9 cellular contexts compared by ENCODE assay signal in the genomic region with DNA sequence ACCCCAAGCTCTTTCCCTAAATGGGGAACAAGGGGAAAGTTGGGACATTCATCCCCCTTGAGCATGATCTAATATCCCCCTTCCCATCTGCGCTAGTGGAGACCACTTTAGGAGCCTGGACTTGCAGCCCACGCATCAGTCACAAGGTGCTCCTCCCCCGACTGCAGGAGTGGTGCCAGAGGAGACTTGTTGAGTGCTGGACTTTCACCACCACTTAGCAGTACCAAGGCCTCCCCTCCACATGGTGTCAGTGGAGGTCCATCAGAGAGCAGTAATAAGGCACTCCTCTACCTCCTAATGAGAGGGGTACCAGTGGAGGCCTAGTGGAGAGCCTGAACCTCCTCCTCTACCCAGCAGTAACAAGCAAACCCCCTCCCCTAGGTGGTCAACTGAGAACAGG. TPM values are rescaled to one million over a fixed set of nuclear protein-coding genes. Genes with fewer than 3 reads are reported as not detected.
A peak's percentile ranks its signal among the peaks of the same experiment; 100 is the strongest.
DNase-seq lines count a peak whose midpoint lies in the region; ATAC-seq and TF ChIP-seq lines count a peak whose summit lies in the region.
"Had no signal": no experiment of that assay in that cellular context is flagged by ENCODE, and none has a peak within 500 bp of the region (broad histone marks: within the 10 kb centered on the region; RNA-seq: fewer than 3 reads in every experiment).

No MANE protein-coding gene starts in this region.

- no peak for TF ChIP-seq POLR2A in right lobe of liver (IDR thresholded peaks at IDR 0.05)
- no peak for TF ChIP-seq POLR2A in sigmoid colon (IDR thresholded peaks at IDR 0.05)

- H3K27ac ChIP-seq in right lobe of liver (no peak overlapping the region), sigmoid colon (no peak overlapping the region)
- H3K27ac ChIP-seq: VCaP had no signal

- no peaks in the 10 kb centered on the region for H3K27me3 ChIP-seq in right lobe of liver
- no peaks in the 10 kb centered on the region for H3K27me3 ChIP-seq in sigmoid colon

- H3K4me3 ChIP-seq in right lobe of liver (no peak overlapping the region), sigmoid colon (no peak overlapping the region)

- TF ChIP-seq CTCF in right lobe of liver (IDR thresholded peaks at IDR 0.05) (peak; percentile 33 to 62 (median 46)), sigmoid colon (IDR thresholded peaks at IDR 0.05) (no peak)

- H3K9me3 Mint-ChIP-seq in activated CD4-positive, alpha-beta T cell treated with anti-CD3 and anti-CD28 coated beads, Interleukin-2, amount 10 ng/mL, durations not matched to agents 24 days and 14 days, result no peaks in the 10 kb centered on the region

- no peak overlapping the region for H3K27ac Mint-ChIP-seq in activated CD4-positive, alpha-beta T cell treated with anti-CD3 and anti-CD28 coated beads, Interleukin-2, amount 10 ng/mL, durations not matched to agents 24 days and 14 days

- H3K4me1 Mint-ChIP-seq in activated CD4-positive, alpha-beta T cell treated with anti-CD3 and anti-CD28 coated beads, Interleukin-2, amount 10 ng/mL, durations not matched to agents 24 days and 14 days, result no peaks in the 10 kb centered on the region

- H3K36me3 ChIP-seq in right lobe of liver, result no peaks in the 10 kb centered on the region
- H3K36me3 ChIP-seq in sigmoid colon, result peaks cover 0 to 7% (median 0%) of the 10 kb centered on the region in 4 donors

- ATAC-seq in HG03095 (IDR thresholded peaks at IDR 0.05; ENCODE audit: unreplicated experiment) (peak; percentile 82), right lobe of liver (peak; percentile 93 to 99 (median 95)), HG03457 (IDR thresholded peaks at IDR 0.05; ENCODE audit: unreplicated experiment) (no peak)

- DNase-seq in activated T-cell treated with anti-CD3 and anti-CD28 coated beads, Interleukin-2, amount 50 U/mL, for 1 hour, result peak; percentile 24
- DNase-seq in activated T-cell treated with anti-CD3 and anti-CD28 coated beads for 4 hours, result no peak
- peak; percentile 74 for DNase-seq in activated CD4-positive, alpha-beta T cell treated with anti-CD3 and anti-CD28 coated beads, Interleukin-2, amount 10 ng/mL, durations not matched to agents 24 days and 14 days
- DNase-seq in right lobe of liver, result peak; percentile 42 to 61 (median 59)
- DNase-seq in sigmoid colon, result no peak
- DNase-seq in NCI-H1436 treated with DMSO at 0.1 percent for 48 hours (lab: John Stamatoyannopoulos, UW), result no peak

- 24% methylated on average over 3 of the region's 3 CpGs for WGBS in right lobe of liver (ENCODE audit: insufficient coverage, low coverage, low lambda C conversion rate, missing lambda C conversion rate)
- 92 to 95% methylated on average over 3 of the region's 3 CpGs for WGBS in sigmoid colon, 2 donors

- H3K36me3 Mint-ChIP-seq in activated CD4-positive, alpha-beta T cell treated with anti-CD3 and anti-CD28 coated beads, Interleukin-2, amount 10 ng/mL, durations not matched to agents 24 days and 14 days (ENCODE audit: low read depth), result no peaks in the 10 kb centered on the region

- intact Hi-C loops in activated CD4-positive, alpha-beta T cell treated with anti-CD3 and anti-CD28 coated beads, Interleukin-2, amount 10 ng/mL, durations not matched to agents 24 days and 14 days (cut with micrococcal nuclease), result loop anchor here (1.0 kb wide), 1 partner anchor 186 kb away; no protein-coding TSS in a partner anchor
- intact Hi-C loops in right lobe of liver (cut with DNase I), result no loop called here
- intact Hi-C loops in sigmoid colon (cut with DNase I), result no loop called here

- H3K4me3 Mint-ChIP-seq in activated CD4-positive, alpha-beta T cell treated with anti-CD3 and anti-CD28 coated beads, Interleukin-2, amount 10 ng/mL, durations not matched to agents 24 days and 14 days, result no peak overlapping the region

- H3K9me3 ChIP-seq in right lobe of liver, result no peaks in the 10 kb centered on the region
- H3K9me3 ChIP-seq in sigmoid colon, result no peaks in the 10 kb centered on the region

- no peaks in the 10 kb centered on the region for H3K27me3 Mint-ChIP-seq in activated CD4-positive, alpha-beta T cell treated with anti-CD3 and anti-CD28 coated beads, Interleukin-2, amount 10 ng/mL, durations not matched to agents 24 days and 14 days

- H3K4me1 ChIP-seq in right lobe of liver (no peaks in the 10 kb centered on the region), sigmoid colon (no peaks in the 10 kb centered on the region)

- no peak for TF ChIP-seq EP300 in sigmoid colon (IDR thresholded peaks at IDR 0.05)

RNA-seq across cellular contexts. Expression of gene CAB39L, which starts 22.5 kb away (rescaled TPM):
- 5.7 and 6.8 TPM in 2 replicates for total RNA-seq in activated CD4-positive, alpha-beta T cell treated with anti-CD3 and anti-CD28 coated beads, Interleukin-2, amount 10 ng/mL, durations not matched to agents 24 days and 14 days
- 1 to 10 TPM; 1.9 to 4.1 (median 2.8) TPM for total RNA-seq in right lobe of liver
- total RNA-seq in sigmoid colon, result 100 to 1,000 TPM; 121 to 180 (median 150) TPM
- polyA plus RNA-seq in sigmoid colon, result 10 to 100 TPM in 1 of 3 donors, 1 to 10 TPM in 2; 5.5 to 15.6 (median 7.2) TPM

RNA-seq across cellular contexts. Expression of gene SETDB2, which starts 22.7 kb away (rescaled TPM):
- total RNA-seq in activated CD4-positive, alpha-beta T cell treated with anti-CD3 and anti-CD28 coated beads, Interleukin-2, amount 10 ng/mL, durations not matched to agents 24 days and 14 days, result 13.4 and 14.5 TPM in 2 replicates
- total RNA-seq in right lobe of liver (1 to 10 TPM; 3.7 to 6.7 (median 4.6) TPM), sigmoid colon (10 to 100 TPM in 3 of 4 donors, 1 to 10 TPM in 1; 7.5 to 12.5 (median 11.2) TPM)
- polyA plus RNA-seq in sigmoid colon, result 1 to 10 TPM; 3.6 to 4.9 (median 4.9) TPM

Comparison
In these comparisons a context has a peak if more than half of its experiments do, and no peak if none do; other contexts are left out.
1. DNase-seq: peak in activated T-cell treated with anti-CD3 and anti-CD28 coated beads, Interleukin-2, amount 50 U/mL, for 1 hour (single experiment), activated CD4-positive, alpha-beta T cell treated with anti-CD3 and anti-CD28 coated beads, Interleukin-2, amount 10 ng/mL, durations not matched to agents 24 days and 14 days (single experiment) and right lobe of liver (3 of 3); none in activated T-cell treated with anti-CD3 and anti-CD28 coated beads for 4 hours (single experiment), sigmoid colon (single experiment) and NCI-H1436 treated with DMSO at 0.1 percent for 48 hours (single experiment).
2. CTCF ChIP-seq: peak in right lobe of liver (4 of 4); none in sigmoid colon (0 of 4).
3. RNA of gene CAB39L, which starts 22.5 kb away (total RNA-seq): 121 to 180 TPM in sigmoid colon; 5.7 to 6.8 TPM in activated CD4-positive, alpha-beta T cell treated with anti-CD3 and anti-CD28 coated beads, Interleukin-2, amount 10 ng/mL, durations not matched to agents 24 days and 14 days and 1.9 to 4.1 TPM in right lobe of liver; every median in the first group is over 10 times any median in the second.